Comparison of ENCODE assay signal across 14 cellular contexts in genomic region chr12:64631197-64631596, GRCh38. TPM values are rescaled to one million over a fixed set of nuclear protein-coding genes. Genes with fewer than 3 reads are reported as not detected.
A peak's percentile ranks its signal among the peaks of the same experiment; 100 is the strongest.
DNase-seq lines count a peak whose midpoint lies in the region; ATAC-seq and TF ChIP-seq lines count a peak whose summit lies in the region.
"Had no signal": no experiment of that assay in that cellular context is flagged by ENCODE, and none has a peak within 500 bp of the region (broad histone marks: within the 10 kb centered on the region; RNA-seq: fewer than 3 reads in every experiment).

No MANE protein-coding gene starts in this region.

- no peaks in the 10 kb centered on the region; a peak in 1 of 3 replicates for H3K36me3 ChIP-seq in HEK293 (ENCODE audit: control insufficient read depth in 2 of 2, insufficient read depth in 1 of 2, low read length in 2 of 2)
- H3K36me3 ChIP-seq: suprapubic skin had no signal

- intact Hi-C loops in activated CD4-positive, alpha-beta T cell treated with anti-CD3 and anti-CD28 coated beads for 36 hours (cut with DNase I, micrococcal nuclease): no loop called here

- DNase-seq in activated CD4-positive, alpha-beta T cell treated with anti-CD3 and anti-CD28 coated beads for 36 hours: peak; percentile 36
- DNase-seq in activated CD4-positive, alpha-beta T cell treated with anti-CD3 and anti-CD28 coated beads, Interleukin-2, amount 50 U/mL, for 48 hours: no peak
- DNase-seq in WTC11 (ENCODE audit: low spot score) (no peak), mesenteric fat pad (ENCODE audit: low spot score) (no peak), superior temporal gyrus (ENCODE audit: extremely low spot score) (no peak)
- DNase-seq in stimulated activated effector memory CD8-positive, alpha-beta T cell treated with anti-CD3 and anti-CD28 coated beads, Interleukin-12 subunit alpha, Interleukin-12 subunit beta, amount 100 ng/mL, for 72 hours (ENCODE audit: low spot score in 2 of 2): no peak
- DNase-seq: erythroblast; NCI-H2227 treated with DMSO at 0.1 percent for 48 hours; stimulated activated CD4-positive, alpha-beta T cell treated with anti-CD3 and anti-CD28 coated beads, Interleukin-4, amount 100 ng/mL, for 24 hours; T1000 had no signal

- H3K27ac ChIP-seq in HEK293 (ENCODE audit: extremely low read depth, low read depth, low read length): no peak overlapping the region
- H3K27ac ChIP-seq: suprapubic skin had no signal

- H3K27ac Mint-ChIP-seq in activated CD4-positive, alpha-beta T cell treated with anti-CD3 and anti-CD28 coated beads for 36 hours: peak overlapping the region; percentile 64
- peak overlapping the region; percentile 19; the same call in 1 of the 2 replicates for H3K27ac Mint-ChIP-seq in WTC11
- peak overlapping the region; percentile 43 for H3K27ac Mint-ChIP-seq in stimulated activated effector memory CD8-positive, alpha-beta T cell treated with anti-CD3 and anti-CD28 coated beads, Interleukin-12 subunit alpha, Interleukin-12 subunit beta, amount 100 ng/mL, for 72 hours
- H3K27ac Mint-ChIP-seq: GM23338 had no signal

- H3K4me3 Mint-ChIP-seq in activated CD4-positive, alpha-beta T cell treated with anti-CD3 and anti-CD28 coated beads for 36 hours: no peak overlapping the region
- no peak overlapping the region for H3K4me3 Mint-ChIP-seq in WTC11
- no peak overlapping the region for H3K4me3 Mint-ChIP-seq in stimulated activated effector memory CD8-positive, alpha-beta T cell treated with anti-CD3 and anti-CD28 coated beads, Interleukin-12 subunit alpha, Interleukin-12 subunit beta, amount 100 ng/mL, for 72 hours
- H3K4me3 Mint-ChIP-seq: GM23338 had no signal

- peaks cover 81% of the 10 kb centered on the region for H3K4me1 Mint-ChIP-seq in activated CD4-positive, alpha-beta T cell treated with anti-CD3 and anti-CD28 coated beads for 36 hours
- H3K4me1 Mint-ChIP-seq in WTC11: peaks cover 31% of the 10 kb centered on the region
- H3K4me1 Mint-ChIP-seq in stimulated activated effector memory CD8-positive, alpha-beta T cell treated with anti-CD3 and anti-CD28 coated beads, Interleukin-12 subunit alpha, Interleukin-12 subunit beta, amount 100 ng/mL, for 72 hours: peaks cover 64% of the 10 kb centered on the region

- peaks cover 16% of the 10 kb centered on the region for H3K4me1 ChIP-seq in HEK293 (ENCODE audit: control insufficient read depth, insufficient read depth, low read length)

- POLR2A ChIA-PET in activated CD4-positive, alpha-beta T cell treated with anti-CD3 and anti-CD28 coated beads for 36 hours (lab: Charles Lee): no interaction called here
- POLR2A ChIA-PET in HEK293 (lab: Yijun Ruan, JAX) (no interaction called here), WTC11 (lab: Charles Lee) (no interaction called here)

- no peaks in the 10 kb centered on the region for H3K27me3 Mint-ChIP-seq in activated CD4-positive, alpha-beta T cell treated with anti-CD3 and anti-CD28 coated beads for 36 hours
- no peaks in the 10 kb centered on the region; the same call in 1 of the 2 replicates for H3K27me3 Mint-ChIP-seq in WTC11 (ENCODE audit: low read depth)

- peaks cover 10% of the 10 kb centered on the region for H3K9me3 Mint-ChIP-seq in activated CD4-positive, alpha-beta T cell treated with anti-CD3 and anti-CD28 coated beads for 36 hours (ENCODE audit: low read depth)
- H3K9me3 Mint-ChIP-seq in WTC11: peaks cover 15% of the 10 kb centered on the region
- H3K9me3 Mint-ChIP-seq in stimulated activated effector memory CD8-positive, alpha-beta T cell treated with anti-CD3 and anti-CD28 coated beads, Interleukin-12 subunit alpha, Interleukin-12 subunit beta, amount 100 ng/mL, for 72 hours: no peaks in the 10 kb centered on the region

- no peaks in the 10 kb centered on the region for H3K9me3 ChIP-seq in HEK293 (ENCODE audit: control insufficient read depth, insufficient read depth, low read depth, low read length)
- H3K9me3 ChIP-seq: suprapubic skin had no signal

- peaks cover 37% of the 10 kb centered on the region for H3K36me3 Mint-ChIP-seq in activated CD4-positive, alpha-beta T cell treated with anti-CD3 and anti-CD28 coated beads for 36 hours (ENCODE audit: low read depth)
- H3K36me3 Mint-ChIP-seq in WTC11: peaks cover 25% of the 10 kb centered on the region
- H3K36me3 Mint-ChIP-seq in stimulated activated effector memory CD8-positive, alpha-beta T cell treated with anti-CD3 and anti-CD28 coated beads, Interleukin-12 subunit alpha, Interleukin-12 subunit beta, amount 100 ng/mL, for 72 hours: peaks cover 43% of the 10 kb centered on the region

- ATAC-seq in activated CD4-positive, alpha-beta T cell treated with anti-CD3 and anti-CD28 coated beads for 36 hours: peak; percentile 83
- ATAC-seq in WTC11 (no peak), HG02571 (IDR thresholded peaks at IDR 0.05; ENCODE audit: unreplicated experiment) (no peak)
- ATAC-seq in stimulated activated effector memory CD8-positive, alpha-beta T cell treated with anti-CD3 and anti-CD28 coated beads, Interleukin-12 subunit alpha, Interleukin-12 subunit beta, amount 100 ng/mL, for 72 hours: peak; percentile 52
- ATAC-seq: GM23338 had no signal

- H3K4me3 ChIP-seq in HEK293 (ENCODE audit: low read depth, low read length): no peak overlapping the region
- H3K4me3 ChIP-seq: GM23338, suprapubic skin had no signal

- CTCF ChIA-PET in activated CD4-positive, alpha-beta T cell treated with anti-CD3 and anti-CD28 coated beads for 36 hours (lab: Charles Lee): interaction anchor here (1.0 kb wide), 1 partner anchor 12 kb away, joined by 4 read pairs; no protein-coding TSS in a partner anchor
- CTCF ChIA-PET in HEK293 (lab: Yijun Ruan, JAX) (no interaction called here), WTC11 (lab: Charles Lee) (no interaction called here)

- TF ChIP-seq CTCF in HEK293 (tag by site-specific recombination; IDR thresholded peaks at IDR 0.05): no peak
- no peak for TF ChIP-seq CTCF in WTC11 (IDR thresholded peaks at IDR 0.05)

TF ChIP-seq in HEK293, 187 proteins besides CTCF, POLR2A, EP300 and RAD21:
- peak; percentile 62 for TF ChIP-seq ZFHX2 (tag by site-specific recombination; conservative IDR thresholded peaks at IDR 0.05)
- no peak for TF ChIP-seq ZSCAN5A (tag by site-specific recombination; IDR thresholded peaks at IDR 0.05)
- peak; percentile 66; the same call in 1 of the 2 replicates for TF ChIP-seq EGR2 (tag by site-specific recombination; IDR thresholded peaks at IDR 0.05; ENCODE audit: low read depth)

TF ChIP-seq in WTC11, 78 proteins besides CTCF, POLR2A, EP300 and RAD21 (continues in another document):
- TF ChIP-seq, protein P1, sequence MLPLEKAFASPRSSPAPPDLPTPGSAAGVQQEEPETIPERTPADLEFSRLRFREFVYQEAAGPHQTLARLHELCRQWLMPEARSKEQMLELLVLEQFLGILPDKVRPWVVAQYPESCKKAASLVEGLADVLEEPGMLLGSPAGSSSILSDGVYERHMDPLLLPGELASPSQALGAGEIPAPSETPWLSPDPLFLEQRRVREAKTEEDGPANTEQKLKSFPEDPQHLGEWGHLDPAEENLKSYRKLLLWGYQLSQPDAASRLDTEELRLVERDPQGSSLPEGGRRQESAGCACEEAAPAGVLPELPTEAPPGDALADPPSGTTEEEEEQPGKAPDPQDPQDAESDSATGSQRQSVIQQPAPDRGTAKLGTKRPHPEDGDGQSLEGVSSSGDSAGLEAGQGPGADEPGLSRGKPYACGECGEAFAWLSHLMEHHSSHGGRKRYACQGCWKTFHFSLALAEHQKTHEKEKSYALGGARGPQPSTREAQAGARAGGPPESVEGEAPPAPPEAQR (CRISPR knock-in tag; IDR thresholded peaks at IDR 0.05): no peak
- TF ChIP-seq OVOL2 (CRISPR knock-in tag; IDR thresholded peaks at IDR 0.05; ENCODE audit: borderline replicate concordance) (no peak), ATF1 (CRISPR knock-in tag; IDR thresholded peaks at IDR 0.05) (no peak), NR3C1 (CRISPR knock-in tag; conservative IDR thresholded peaks at IDR 0.05; ENCODE audit: low read depth) (no peak), ZNF138 (CRISPR knock-in tag; conservative IDR thresholded peaks at IDR 0.05) (no peak), CREB1 (CRISPR knock-in tag; IDR thresholded peaks at IDR 0.05) (no peak), TEAD4 (CRISPR knock-in tag; IDR thresholded peaks at IDR 0.05) (no peak), ZNF232 (CRISPR knock-in tag; IDR thresholded peaks at IDR 0.05) (no peak), NR1H2 (CRISPR knock-in tag; IDR thresholded peaks at IDR 0.05) (no peak)
- TF ChIP-seq, protein P2, sequence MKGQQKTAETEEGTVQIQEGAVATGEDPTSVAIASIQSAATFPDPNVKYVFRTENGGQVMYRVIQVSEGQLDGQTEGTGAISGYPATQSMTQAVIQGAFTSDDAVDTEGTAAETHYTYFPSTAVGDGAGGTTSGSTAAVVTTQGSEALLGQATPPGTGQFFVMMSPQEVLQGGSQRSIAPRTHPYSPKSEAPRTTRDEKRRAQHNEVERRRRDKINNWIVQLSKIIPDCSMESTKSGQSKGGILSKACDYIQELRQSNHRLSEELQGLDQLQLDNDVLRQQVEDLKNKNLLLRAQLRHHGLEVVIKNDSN (CRISPR knock-in tag; IDR thresholded peaks at IDR 0.05): no peak
- TF ChIP-seq, protein P3, sequence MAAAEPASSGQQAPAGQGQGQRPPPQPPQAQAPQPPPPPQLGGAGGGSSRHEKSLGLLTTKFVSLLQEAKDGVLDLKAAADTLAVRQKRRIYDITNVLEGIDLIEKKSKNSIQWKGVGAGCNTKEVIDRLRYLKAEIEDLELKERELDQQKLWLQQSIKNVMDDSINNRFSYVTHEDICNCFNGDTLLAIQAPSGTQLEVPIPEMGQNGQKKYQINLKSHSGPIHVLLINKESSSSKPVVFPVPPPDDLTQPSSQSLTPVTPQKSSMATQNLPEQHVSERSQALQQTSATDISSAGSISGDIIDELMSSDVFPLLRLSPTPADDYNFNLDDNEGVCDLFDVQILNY (CRISPR knock-in tag; IDR thresholded peaks at IDR 0.05): no peak

RNA-seq across cellular contexts. Expression of gene RASSF3, which starts 20.9 kb away (rescaled TPM):
- 10 to 100 TPM; 38.0 to 39.0 TPM for total RNA-seq in activated CD4-positive, alpha-beta T cell treated with anti-CD3 and anti-CD28 coated beads for 36 hours
- total RNA-seq in WTC11 (2021) (45.2 to 54.7 TPM (median 50.2 TPM) in 3 replicates), mesenteric fat pad (90.6 TPM)

Comparison
In these comparisons a context has a peak if more than half of its experiments do, and no peak if none do; other contexts are left out.
1. ATAC-seq: peak in activated CD4-positive, alpha-beta T cell treated with anti-CD3 and anti-CD28 coated beads for 36 hours (single experiment) and stimulated activated effector memory CD8-positive, alpha-beta T cell treated with anti-CD3 and anti-CD28 coated beads, Interleukin-12 subunit alpha, Interleukin-12 subunit beta, amount 100 ng/mL, for 72 hours (single experiment); none in WTC11 (single experiment) and HG02571 (single experiment).
2. Peak in every context shown above with its lines, with median percentiles within 50 percentile points of each other: H3K27ac Mint-ChIP-seq.